ENCODE assay signal across 8 cellular contexts in genomic region chr16:20806168-20807050, GRCh38. TPM values are rescaled to one million over a fixed set of nuclear protein-coding genes. Genes with fewer than 3 reads are reported as not detected.
DNase-seq lines count a peak whose midpoint lies in the region; ATAC-seq and TF ChIP-seq lines count a peak whose summit lies in the region.

ERI2 (minus strand) TSS chr16:20806472; CDS start chr16:20806430, 42 bp downstream.
REXO5 (plus strand) TSS chr16:20806527; CDS start chr16:20806954, 427 bp downstream.

- H3K27me3 ChIP-seq in GM23338 (ENCODE audit: insufficient read depth) = no peaks in the 10 kb centered on the region
- H3K27me3 ChIP-seq in RWPE2 (ENCODE audit: insufficient read depth, poor library complexity, severe bottlenecking) = no peaks in the 10 kb centered on the region

- H3K4me1 Mint-ChIP-seq in GM23338 = peaks cover 14% of the 10 kb centered on the region; the same call in 2 of the 3 replicates
- peaks cover 28% of the 10 kb centered on the region for H3K4me1 Mint-ChIP-seq in activated T-helper 2 cell treated with anti-CD3 and anti-CD28 coated beads, Interferon-gamma antibody, Interleukin-2, Interleukin-4, amounts not matched to agents 10 μg/mL and 5 μg/mL and 100 μg/mL, durations not matched to agents 14 hours and 24 hours and 36 hours (ENCODE audit: low read depth)
- peaks cover 23 to 27% of the 10 kb centered on the region in 2 donors for H3K4me1 Mint-ChIP-seq in natural killer cell treated with Interleukin-12 subunit alpha and Interleukin-12 subunit beta and Interleukin-15 and Interleukin-18, amount 100 ng/mL, for 72 hours (ENCODE audit: low read depth in 2 of 2)

- DNase-seq in EH (ENCODE audit: low read depth) (peak; percentile 96), GM23338 (ENCODE audit: low spot score) (peak; percentile 96), LNCaP clone FGC (ENCODE audit: low read depth) (peak; percentile 92), RWPE2 (ENCODE audit: low spot score) (peak; percentile 87), fibroblast of pulmonary artery (ENCODE audit: low read depth) (peak; percentile 96)
- peak; percentile 73 for DNase-seq in activated T-helper 2 cell treated with anti-CD3 and anti-CD28 coated beads, Interferon-gamma antibody, Interleukin-2, Interleukin-4, amounts not matched to agents 10 μg/mL and 5 μg/mL and 100 μg/mL, durations not matched to agents 14 hours and 24 hours and 36 hours (ENCODE audit: low spot score)
- DNase-seq in natural killer cell treated with Interleukin-12 subunit alpha and Interleukin-12 subunit beta and Interleukin-15 and Interleukin-18, amount 100 ng/mL, for 72 hours (ENCODE audit: low spot score) = peak; percentile 87
- DNase-seq in stimulated activated naive CD4-positive, alpha-beta T cell treated with Interleukin-2 at 50 U/mL for 16 hours (lab: John Stamatoyannopoulos, UW) = peak; percentile 75

- TF ChIP-seq CTCF in GM23338 (conservative IDR thresholded peaks at IDR 0.05; ENCODE audit: low read depth in 2 of 2) (peak; percentile 34 to 40; a peak in 2 of 4 replicates), LNCaP clone FGC (IDR thresholded peaks at IDR 0.05; ENCODE audit: control insufficient read depth, extremely low read depth, insufficient read depth) (peak; percentile 53), RWPE2 (IDR thresholded peaks at IDR 0.05; ENCODE audit: poor library complexity, severe bottlenecking) (peak; percentile 60), fibroblast of pulmonary artery (IDR thresholded peaks at IDR 0.05; ENCODE audit: low read length, missing control alignments) (peak; percentile 66)

- peak within 1 kb of the TSS; percentile 98 for H3K4me3 Mint-ChIP-seq in GM23338
- H3K4me3 Mint-ChIP-seq in activated T-helper 2 cell treated with anti-CD3 and anti-CD28 coated beads, Interferon-gamma antibody, Interleukin-2, Interleukin-4, amounts not matched to agents 10 μg/mL and 5 μg/mL and 100 μg/mL, durations not matched to agents 14 hours and 24 hours and 36 hours (ENCODE audit: low read depth) = peak within 1 kb of the TSS; percentile 97
- H3K4me3 Mint-ChIP-seq in natural killer cell treated with Interleukin-12 subunit alpha and Interleukin-12 subunit beta and Interleukin-15 and Interleukin-18, amount 100 ng/mL, for 72 hours = peak within 1 kb of the TSS; percentile 99

- peaks cover 5% of the 10 kb centered on the region for H3K27me3 Mint-ChIP-seq in GM23338 (ENCODE audit: insufficient read depth, low read depth, poor library complexity)
- no peaks in the 10 kb centered on the region for H3K27me3 Mint-ChIP-seq in activated T-helper 2 cell treated with anti-CD3 and anti-CD28 coated beads, Interferon-gamma antibody, Interleukin-2, Interleukin-4, amounts not matched to agents 10 μg/mL and 5 μg/mL and 100 μg/mL, durations not matched to agents 14 hours and 24 hours and 36 hours (ENCODE audit: low read depth)
- no peaks in the 10 kb centered on the region for H3K27me3 Mint-ChIP-seq in natural killer cell treated with Interleukin-12 subunit alpha and Interleukin-12 subunit beta and Interleukin-15 and Interleukin-18, amount 100 ng/mL, for 72 hours

- peak within 1 kb of the TSS; percentile 98 for H2AFZ ChIP-seq in GM23338

- peak within 1 kb of the TSS; percentile 98 for H3K27ac Mint-ChIP-seq in GM23338
- peak within 1 kb of the TSS; percentile 91 for H3K27ac Mint-ChIP-seq in activated T-helper 2 cell treated with anti-CD3 and anti-CD28 coated beads, Interferon-gamma antibody, Interleukin-2, Interleukin-4, amounts not matched to agents 10 μg/mL and 5 μg/mL and 100 μg/mL, durations not matched to agents 14 hours and 24 hours and 36 hours
- peak within 1 kb of the TSS; percentile 99 to 100 for H3K27ac Mint-ChIP-seq in natural killer cell treated with Interleukin-12 subunit alpha and Interleukin-12 subunit beta and Interleukin-15 and Interleukin-18, amount 100 ng/mL, for 72 hours

- H3K27ac ChIP-seq in GM23338 (ENCODE audit: low read depth) (peak within 1 kb of the TSS; percentile 95), RWPE2 (ENCODE audit: poor library complexity, severe bottlenecking) (peak within 1 kb of the TSS; percentile 84)

- intact Hi-C loops in activated T-helper 2 cell treated with anti-CD3 and anti-CD28 coated beads, Interferon-gamma antibody, Interleukin-2, Interleukin-4, amounts not matched to agents 10 μg/mL and 5 μg/mL and 100 μg/mL, durations not matched to agents 14 hours and 24 hours and 36 hours (cut with micrococcal nuclease) = loop anchor here (2.0 to 5.0 kb wide), 2 partner anchors 66 to 106 kb away; partner anchors contain the start of gene THUMPD1

- H3K36me3 ChIP-seq in GM23338 (ENCODE audit: insufficient read depth) (no peaks in the 10 kb centered on the region), RWPE2 (ENCODE audit: low read depth) (peaks cover 16% of the 10 kb centered on the region)

- peaks cover 5% of the 10 kb centered on the region; the same call in 1 of the 2 replicates for H3K4me1 ChIP-seq in GM23338 (ENCODE audit: insufficient read depth)
- H3K4me1 ChIP-seq in RWPE2 (ENCODE audit: insufficient read depth, poor library complexity, severe bottlenecking) = no peaks in the 10 kb centered on the region

- ATAC-seq in GM23338 = peak; percentile 89
- peak; percentile 87 for ATAC-seq in RWPE2 (ENCODE audit: low read depth)
- ATAC-seq in natural killer cell treated with Interleukin-12 subunit alpha and Interleukin-12 subunit beta and Interleukin-15 and Interleukin-18, amount 100 ng/mL, for 72 hours = peak; percentile 91 to 92

- no peaks in the 10 kb centered on the region for H3K9me2 ChIP-seq in GM23338 (ENCODE audit: insufficient read depth)

- no peaks in the 10 kb centered on the region for H3K79me2 ChIP-seq in GM23338 (replicated peaks; ENCODE audit: insufficient read depth)

- peaks cover 11% of the 10 kb centered on the region; the same call in 1 of the 2 replicates for H3F3A ChIP-seq in GM23338 (replicated peaks; ENCODE audit: low read depth)

- peak within 1 kb of the TSS; percentile 84 for H3K4me3 ChIP-seq in GM23338
- peak within 1 kb of the TSS; percentile 65 for H3K4me3 ChIP-seq in LNCaP clone FGC (ENCODE audit: low read depth, low read length)
- H3K4me3 ChIP-seq in RWPE2 (ENCODE audit: severe bottlenecking) = peak within 1 kb of the TSS; percentile 57
- peak within 1 kb of the TSS; percentile 85 for H3K4me3 ChIP-seq in fibroblast of pulmonary artery (replicated peaks; ENCODE audit: low read depth, low read length)

- no peaks in the 10 kb centered on the region for H3K9me3 Mint-ChIP-seq in GM23338
- no peaks in the 10 kb centered on the region for H3K9me3 Mint-ChIP-seq in activated T-helper 2 cell treated with anti-CD3 and anti-CD28 coated beads, Interferon-gamma antibody, Interleukin-2, Interleukin-4, amounts not matched to agents 10 μg/mL and 5 μg/mL and 100 μg/mL, durations not matched to agents 14 hours and 24 hours and 36 hours
- H3K9me3 Mint-ChIP-seq in natural killer cell treated with Interleukin-12 subunit alpha and Interleukin-12 subunit beta and Interleukin-15 and Interleukin-18, amount 100 ng/mL, for 72 hours = no peaks in the 10 kb centered on the region

- peak within 1 kb of the TSS; percentile 97 for H3K4me2 ChIP-seq in GM23338

- no peaks in the 10 kb centered on the region for H4K20me1 ChIP-seq in GM23338 (replicated peaks; ENCODE audit: insufficient read depth)

- no peaks in the 10 kb centered on the region for H3K36me3 Mint-ChIP-seq in GM23338 (ENCODE audit: low read depth)
- H3K36me3 Mint-ChIP-seq in activated T-helper 2 cell treated with anti-CD3 and anti-CD28 coated beads, Interferon-gamma antibody, Interleukin-2, Interleukin-4, amounts not matched to agents 10 μg/mL and 5 μg/mL and 100 μg/mL, durations not matched to agents 14 hours and 24 hours and 36 hours (ENCODE audit: low read depth) = peaks cover 15% of the 10 kb centered on the region
- no peaks in the 10 kb centered on the region for H3K36me3 Mint-ChIP-seq in natural killer cell treated with Interleukin-12 subunit alpha and Interleukin-12 subunit beta and Interleukin-15 and Interleukin-18, amount 100 ng/mL, for 72 hours

- H3K9me3 ChIP-seq in RWPE2 (ENCODE audit: severe bottlenecking) = no peaks in the 10 kb centered on the region

TF ChIP-seq in GM23338, 12 proteins besides CTCF, POLR2A, EP300 and RAD21 (continues in another document):
- TF ChIP-seq ZNF114 (CRISPR knock-in tag; IDR thresholded peaks at IDR 0.05) = no peak
- TF ChIP-seq ZNF331 (CRISPR knock-in tag; IDR thresholded peaks at IDR 0.05; ENCODE audit: low read depth) = no peak
- TF ChIP-seq EZH2 (IDR thresholded peaks at IDR 0.05; ENCODE audit: low read depth, unreplicated experiment) = no peak
- TF ChIP-seq EZH2phosphoT487 (IDR thresholded peaks at IDR 0.05; ENCODE audit: unreplicated experiment) = no peak

RNA-seq across cellular contexts. Expression of gene ERI2, which starts in this region (rescaled TPM):
- 14.0 and 19.5 TPM in 2 replicates for total RNA-seq in GM23338 (2014; rRNA removed; shearing (Covaris generic))
- polyA plus RNA-seq in GM23338 (2016; fragmentation: Nextera tagmentation; extraction: Ambion mirVana) = 4.2 and 7.2 TPM in 2 replicates
- 13.2 and 14.4 TPM in 2 replicates for total RNA-seq in activated T-helper 2 cell treated with anti-CD3 and anti-CD28 coated beads, Interferon-gamma antibody, Interleukin-2, Interleukin-4, amounts not matched to agents 10 μg/mL and 5 μg/mL and 100 μg/mL, durations not matched to agents 14 hours and 24 hours and 36 hours
- 10 to 100 TPM; 14.7 to 22.8 TPM for total RNA-seq in natural killer cell treated with Interleukin-12 subunit alpha and Interleukin-12 subunit beta and Interleukin-15 and Interleukin-18, amount 100 ng/mL, for 72 hours

RNA-seq across cellular contexts. Expression of gene REXO5, which starts in this region (rescaled TPM):
- total RNA-seq in GM23338 (2014; rRNA removed; shearing (Covaris generic)) = 5.9 and 6.9 TPM in 2 replicates
- polyA plus RNA-seq in GM23338 (2016; fragmentation: Nextera tagmentation; extraction: Ambion mirVana) = 5.4 and 6.5 TPM in 2 replicates
- total RNA-seq in activated T-helper 2 cell treated with anti-CD3 and anti-CD28 coated beads, Interferon-gamma antibody, Interleukin-2, Interleukin-4, amounts not matched to agents 10 μg/mL and 5 μg/mL and 100 μg/mL, durations not matched to agents 14 hours and 24 hours and 36 hours = 11.4 and 11.8 TPM in 2 replicates
- total RNA-seq in natural killer cell treated with Interleukin-12 subunit alpha and Interleukin-12 subunit beta and Interleukin-15 and Interleukin-18, amount 100 ng/mL, for 72 hours = 10 to 100 TPM in 1 of 2 donors, 1 to 10 TPM in 1; 8.3 to 15.8 TPM

Comparison
In these comparisons a context has a peak if more than half of its experiments do, and no peak if none do; other contexts are left out.
1. Peak in every context shown above with its lines: DNase-seq, ATAC-seq, H3K4me3 ChIP-seq and H3K27ac ChIP-seq.